In genomic region chr11:74683279-74683871, GRCh38 we compare ENCODE assay signal across 8 cellular contexts. TPM values are rescaled to one million over a fixed set of nuclear protein-coding genes. Genes with fewer than 3 reads are reported as not detected.
A peak's percentile ranks its signal among the peaks of the same experiment; 100 is the strongest.
DNase-seq lines count a peak whose midpoint lies in the region; TF ChIP-seq lines count a peak whose summit lies in the region.

No MANE protein-coding gene starts in this region.

- H3K4me2 ChIP-seq in hepatocyte = peak overlapping the region; percentile 73

- H3K9me2 ChIP-seq in hepatocyte (replicated peaks; ENCODE audit: insufficient read depth) = no peaks in the 10 kb centered on the region

- no peaks in the 10 kb centered on the region for H3K79me2 ChIP-seq in hepatocyte

- TF ChIP-seq CTCF in hepatocyte (IDR thresholded peaks at IDR 0.05; ENCODE audit: poor library complexity) (peak; percentile 41), prostate gland (IDR thresholded peaks at IDR 0.05) (peak in 3 of 4 experiments; percentile 28 to 48 (median 32))

- H4K20me1 ChIP-seq in hepatocyte (ENCODE audit: insufficient read depth, poor library complexity, severe bottlenecking) = no peaks in the 10 kb centered on the region

- H3K36me3 ChIP-seq in hepatocyte (replicated peaks; ENCODE audit: insufficient read depth, low read depth) (no peaks in the 10 kb centered on the region), prostate gland (no peaks in the 10 kb centered on the region)

- no peak overlapping the region for H3K27ac ChIP-seq in hepatocyte
- peak overlapping the region; percentile 18 to 76 for H3K27ac ChIP-seq in prostate gland

- intact Hi-C loops in prostate gland (cut with DNase I) = loop anchor here (5.0 kb wide), 2 partner anchors 36 to 71 kb away; no protein-coding TSS in a partner anchor

- H3K9me3 ChIP-seq in hepatocyte (ENCODE audit: low read depth) = no peaks in the 10 kb centered on the region
- H3K9me3 ChIP-seq in prostate gland = no peaks in the 10 kb centered on the region

- TF ChIP-seq POLR2A in prostate gland (IDR thresholded peaks at IDR 0.05) = no peak

- no peak overlapping the region for H3K4me3 ChIP-seq in hepatocyte
- peak overlapping the region; percentile 27 to 38 for H3K4me3 ChIP-seq in prostate gland

- H3K4me1 ChIP-seq in hepatocyte (ENCODE audit: insufficient read depth) = no peaks in the 10 kb centered on the region
- peaks cover 10% of the 10 kb centered on the region for H3K4me1 ChIP-seq in prostate gland (replicated peaks)

- peak; percentile 22 for DNase-seq in EL
- peak in 56 of 58 donors; percentile 19 to 90 (median 78) for DNase-seq in anterior cingulate cortex (lab: John Stamatoyannopoulos, UW)
- DNase-seq in hepatocyte (ENCODE audit: low spot score) = peak; percentile 39
- peak; percentile 36 for DNase-seq in prostate gland (ENCODE audit: low spot score)
- no peak for DNase-seq in NCI-H1694 treated with DMSO at 0.1 percent for 48 hours (lab: John Stamatoyannopoulos, UW)
- DNase-seq in NCI-H1694 (lab: John Stamatoyannopoulos, UW) = no peak
- DNase-seq in GOT3 (lab: John Stamatoyannopoulos, UW) = no peak
- no peak for DNase-seq in GM19240 (ENCODE audit: insufficient read length, low spot score)

- H2AFZ ChIP-seq in hepatocyte = peak overlapping the region; percentile 20

- 73% methylated on average over 54 of the region's 59 CpGs for WGBS in hepatocyte (ENCODE audit: low lambda C conversion rate, missing lambda C conversion rate)
- WGBS in prostate gland = 7% methylated on average over 58 of the region's 59 CpGs

- no peaks in the 10 kb centered on the region for H3K27me3 ChIP-seq in hepatocyte
- no peaks in the 10 kb centered on the region for H3K27me3 ChIP-seq in prostate gland (replicated peaks; ENCODE audit: insufficient read depth)

RNA-seq across cellular contexts. Expression of gene CHRDL2, which starts 47.9 kb away (rescaled TPM):
- total RNA-seq in hepatocyte = 0.44 and 0.83 TPM in 2 replicates
- 4.7 and 9.2 TPM in 2 replicates for polyA plus RNA-seq in hepatocyte
- 1 to 10 TPM in 1 of 2 donors, under 1 TPM in 1; 0.09 to 9.1 TPM for total RNA-seq in prostate gland

Comparison
In these comparisons a context has a peak if more than half of its experiments do, and no peak if none do; other contexts are left out.
1. DNase-seq: peak in EL (single experiment), anterior cingulate cortex (56 of 58), hepatocyte (single experiment) and prostate gland (single experiment); none in NCI-H1694 treated with DMSO at 0.1 percent for 48 hours (single experiment), NCI-H1694 (single experiment), GOT3 (single experiment) and GM19240 (single experiment).